In the genomic region with DNA sequence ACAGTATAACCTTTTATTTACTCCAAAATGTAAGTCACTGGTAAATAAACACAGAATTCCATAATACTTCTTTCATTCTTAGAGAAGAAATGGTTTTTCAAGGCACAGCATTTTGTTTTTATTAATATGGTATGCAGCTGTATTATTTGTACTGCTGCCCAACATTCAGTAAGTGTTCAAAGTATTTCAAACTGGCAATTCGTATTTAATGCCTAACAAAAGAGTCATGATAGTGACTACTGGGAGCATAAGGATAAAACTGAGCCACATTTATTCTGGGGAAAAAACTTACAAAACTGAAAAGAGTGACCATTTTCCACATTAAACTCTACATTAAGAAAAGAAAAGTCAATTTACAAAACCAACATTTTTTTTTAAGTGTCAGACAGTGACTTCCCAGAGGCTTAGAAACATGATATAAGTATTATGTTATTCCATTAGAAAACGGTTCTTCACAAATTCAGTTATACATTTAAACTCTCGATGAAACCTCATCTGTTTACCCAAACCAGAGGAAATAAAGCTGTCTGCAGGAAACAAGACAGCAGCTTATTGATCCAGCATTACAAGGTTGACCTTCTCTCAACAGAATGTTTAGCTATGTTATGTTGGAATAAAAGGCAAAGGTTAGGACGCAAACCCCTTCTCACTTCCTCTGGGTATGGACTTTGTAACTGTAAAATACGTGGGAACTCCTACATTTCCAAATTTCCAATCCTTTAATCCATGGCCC, we compare ENCODE assay signal across 1 cellular context.
TF ChIP-seq lines count a peak whose summit lies in the region.

No MANE protein-coding gene starts in this region.

TF ChIP-seq in HepG2, 621 proteins besides CTCF, POLR2A, EP300 and RAD21 (continued from another document and continues in another):
- TF ChIP-seq, protein P1, sequence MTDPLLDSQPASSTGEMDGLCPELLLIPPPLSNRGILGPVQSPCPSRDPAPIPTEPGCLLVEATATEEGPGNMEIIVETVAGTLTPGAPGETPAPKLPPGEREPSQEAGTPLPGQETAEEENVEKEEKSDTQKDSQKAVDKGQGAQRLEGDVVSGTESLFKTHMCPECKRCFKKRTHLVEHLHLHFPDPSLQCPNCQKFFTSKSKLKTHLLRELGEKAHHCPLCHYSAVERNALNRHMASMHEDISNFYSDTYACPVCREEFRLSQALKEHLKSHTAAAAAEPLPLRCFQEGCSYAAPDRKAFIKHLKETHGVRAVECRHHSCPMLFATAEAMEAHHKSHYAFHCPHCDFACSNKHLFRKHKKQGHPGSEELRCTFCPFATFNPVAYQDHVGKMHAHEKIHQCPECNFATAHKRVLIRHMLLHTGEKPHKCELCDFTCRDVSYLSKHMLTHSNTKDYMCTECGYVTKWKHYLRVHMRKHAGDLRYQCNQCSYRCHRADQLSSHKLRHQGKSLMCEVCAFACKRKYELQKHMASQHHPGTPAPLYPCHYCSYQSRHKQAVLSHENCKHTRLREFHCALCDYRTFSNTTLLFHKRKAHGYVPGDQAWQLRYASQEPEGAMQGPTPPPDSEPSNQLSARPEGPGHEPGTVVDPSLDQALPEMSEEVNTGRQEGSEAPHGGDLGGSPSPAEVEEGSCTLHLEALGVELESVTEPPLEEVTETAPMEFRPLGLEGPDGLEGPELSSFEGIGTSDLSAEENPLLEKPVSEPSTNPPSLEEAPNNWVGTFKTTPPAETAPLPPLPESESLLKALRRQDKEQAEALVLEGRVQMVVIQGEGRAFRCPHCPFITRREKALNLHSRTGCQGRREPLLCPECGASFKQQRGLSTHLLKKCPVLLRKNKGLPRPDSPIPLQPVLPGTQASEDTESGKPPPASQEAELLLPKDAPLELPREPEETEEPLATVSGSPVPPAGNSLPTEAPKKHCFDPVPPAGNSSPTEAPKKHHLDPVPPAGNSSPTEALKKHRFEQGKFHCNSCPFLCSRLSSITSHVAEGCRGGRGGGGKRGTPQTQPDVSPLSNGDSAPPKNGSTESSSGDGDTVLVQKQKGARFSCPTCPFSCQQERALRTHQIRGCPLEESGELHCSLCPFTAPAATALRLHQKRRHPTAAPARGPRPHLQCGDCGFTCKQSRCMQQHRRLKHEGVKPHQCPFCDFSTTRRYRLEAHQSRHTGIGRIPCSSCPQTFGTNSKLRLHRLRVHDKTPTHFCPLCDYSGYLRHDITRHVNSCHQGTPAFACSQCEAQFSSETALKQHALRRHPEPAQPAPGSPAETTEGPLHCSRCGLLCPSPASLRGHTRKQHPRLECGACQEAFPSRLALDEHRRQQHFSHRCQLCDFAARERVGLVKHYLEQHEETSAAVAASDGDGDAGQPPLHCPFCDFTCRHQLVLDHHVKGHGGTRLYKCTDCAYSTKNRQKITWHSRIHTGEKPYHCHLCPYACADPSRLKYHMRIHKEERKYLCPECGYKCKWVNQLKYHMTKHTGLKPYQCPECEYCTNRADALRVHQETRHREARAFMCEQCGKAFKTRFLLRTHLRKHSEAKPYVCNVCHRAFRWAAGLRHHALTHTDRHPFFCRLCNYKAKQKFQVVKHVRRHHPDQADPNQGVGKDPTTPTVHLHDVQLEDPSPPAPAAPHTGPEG (CRISPR knock-in tag; IDR thresholded peaks at IDR 0.05) = peak; percentile 57; the same call in 1 of the 2 replicates
- peak; percentile 54; the same call in 1 of the 2 replicates for TF ChIP-seq ZNF775 (CRISPR knock-in tag; IDR thresholded peaks at IDR 0.05; ENCODE audit: borderline replicate concordance)
- TF ChIP-seq, protein P2, sequence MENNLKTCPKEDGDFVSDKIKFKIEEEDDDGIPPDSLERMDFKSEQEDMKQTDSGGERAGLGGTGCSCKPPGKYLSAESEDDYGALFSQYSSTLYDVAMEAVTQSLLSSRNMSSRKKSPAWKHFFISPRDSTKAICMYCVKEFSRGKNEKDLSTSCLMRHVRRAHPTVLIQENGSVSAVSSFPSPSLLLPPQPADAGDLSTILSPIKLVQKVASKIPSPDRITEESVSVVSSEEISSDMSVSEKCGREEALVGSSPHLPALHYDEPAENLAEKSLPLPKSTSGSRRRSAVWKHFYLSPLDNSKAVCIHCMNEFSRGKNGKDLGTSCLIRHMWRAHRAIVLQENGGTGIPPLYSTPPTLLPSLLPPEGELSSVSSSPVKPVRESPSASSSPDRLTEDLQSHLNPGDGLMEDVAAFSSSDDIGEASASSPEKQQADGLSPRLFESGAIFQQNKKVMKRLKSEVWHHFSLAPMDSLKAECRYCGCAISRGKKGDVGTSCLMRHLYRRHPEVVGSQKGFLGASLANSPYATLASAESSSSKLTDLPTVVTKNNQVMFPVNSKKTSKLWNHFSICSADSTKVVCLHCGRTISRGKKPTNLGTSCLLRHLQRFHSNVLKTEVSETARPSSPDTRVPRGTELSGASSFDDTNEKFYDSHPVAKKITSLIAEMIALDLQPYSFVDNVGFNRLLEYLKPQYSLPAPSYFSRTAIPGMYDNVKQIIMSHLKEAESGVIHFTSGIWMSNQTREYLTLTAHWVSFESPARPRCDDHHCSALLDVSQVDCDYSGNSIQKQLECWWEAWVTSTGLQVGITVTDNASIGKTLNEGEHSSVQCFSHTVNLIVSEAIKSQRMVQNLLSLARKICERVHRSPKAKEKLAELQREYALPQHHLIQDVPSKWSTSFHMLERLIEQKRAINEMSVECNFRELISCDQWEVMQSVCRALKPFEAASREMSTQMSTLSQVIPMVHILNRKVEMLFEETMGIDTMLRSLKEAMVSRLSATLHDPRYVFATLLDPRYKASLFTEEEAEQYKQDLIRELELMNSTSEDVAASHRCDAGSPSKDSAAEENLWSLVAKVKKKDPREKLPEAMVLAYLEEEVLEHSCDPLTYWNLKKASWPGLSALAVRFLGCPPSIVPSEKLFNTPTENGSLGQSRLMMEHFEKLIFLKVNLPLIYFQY (CRISPR knock-in tag; IDR thresholded peaks at IDR 0.05; ENCODE audit: borderline replicate concordance) = peak; percentile 80
- no peak for TF ChIP-seq SRSF9 (IDR thresholded peaks at IDR 0.05; ENCODE audit: borderline replicate concordance, insufficient read depth, low read depth, low read length, poor library complexity, severe bottlenecking)
- 0 out of 2 replicates have a peak, but pooled peaks have one; percentile 53 for TF ChIP-seq ZNF335 (CRISPR knock-in tag; IDR thresholded peaks at IDR 0.05)
- no peak for TF ChIP-seq ATF7 (IDR thresholded peaks at IDR 0.05)
- no peak; the same call in 1 of the 2 replicates for TF ChIP-seq ATF7 (CRISPR knock-in tag; IDR thresholded peaks at IDR 0.05)
- TF ChIP-seq, protein P3, sequence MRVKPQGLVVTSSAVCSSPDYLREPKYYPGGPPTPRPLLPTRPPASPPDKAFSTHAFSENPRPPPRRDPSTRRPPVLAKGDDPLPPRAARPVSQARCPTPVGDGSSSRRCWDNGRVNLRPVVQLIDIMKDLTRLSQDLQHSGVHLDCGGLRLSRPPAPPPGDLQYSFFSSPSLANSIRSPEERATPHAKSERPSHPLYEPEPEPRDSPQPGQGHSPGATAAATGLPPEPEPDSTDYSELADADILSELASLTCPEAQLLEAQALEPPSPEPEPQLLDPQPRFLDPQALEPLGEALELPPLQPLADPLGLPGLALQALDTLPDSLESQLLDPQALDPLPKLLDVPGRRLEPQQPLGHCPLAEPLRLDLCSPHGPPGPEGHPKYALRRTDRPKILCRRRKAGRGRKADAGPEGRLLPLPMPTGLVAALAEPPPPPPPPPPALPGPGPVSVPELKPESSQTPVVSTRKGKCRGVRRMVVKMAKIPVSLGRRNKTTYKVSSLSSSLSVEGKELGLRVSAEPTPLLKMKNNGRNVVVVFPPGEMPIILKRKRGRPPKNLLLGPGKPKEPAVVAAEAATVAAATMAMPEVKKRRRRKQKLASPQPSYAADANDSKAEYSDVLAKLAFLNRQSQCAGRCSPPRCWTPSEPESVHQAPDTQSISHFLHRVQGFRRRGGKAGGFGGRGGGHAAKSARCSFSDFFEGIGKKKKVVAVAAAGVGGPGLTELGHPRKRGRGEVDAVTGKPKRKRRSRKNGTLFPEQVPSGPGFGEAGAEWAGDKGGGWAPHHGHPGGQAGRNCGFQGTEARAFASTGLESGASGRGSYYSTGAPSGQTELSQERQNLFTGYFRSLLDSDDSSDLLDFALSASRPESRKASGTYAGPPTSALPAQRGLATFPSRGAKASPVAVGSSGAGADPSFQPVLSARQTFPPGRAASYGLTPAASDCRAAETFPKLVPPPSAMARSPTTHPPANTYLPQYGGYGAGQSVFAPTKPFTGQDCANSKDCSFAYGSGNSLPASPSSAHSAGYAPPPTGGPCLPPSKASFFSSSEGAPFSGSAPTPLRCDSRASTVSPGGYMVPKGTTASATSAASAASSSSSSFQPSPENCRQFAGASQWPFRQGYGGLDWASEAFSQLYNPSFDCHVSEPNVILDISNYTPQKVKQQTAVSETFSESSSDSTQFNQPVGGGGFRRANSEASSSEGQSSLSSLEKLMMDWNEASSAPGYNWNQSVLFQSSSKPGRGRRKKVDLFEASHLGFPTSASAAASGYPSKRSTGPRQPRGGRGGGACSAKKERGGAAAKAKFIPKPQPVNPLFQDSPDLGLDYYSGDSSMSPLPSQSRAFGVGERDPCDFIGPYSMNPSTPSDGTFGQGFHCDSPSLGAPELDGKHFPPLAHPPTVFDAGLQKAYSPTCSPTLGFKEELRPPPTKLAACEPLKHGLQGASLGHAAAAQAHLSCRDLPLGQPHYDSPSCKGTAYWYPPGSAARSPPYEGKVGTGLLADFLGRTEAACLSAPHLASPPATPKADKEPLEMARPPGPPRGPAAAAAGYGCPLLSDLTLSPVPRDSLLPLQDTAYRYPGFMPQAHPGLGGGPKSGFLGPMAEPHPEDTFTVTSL (CRISPR knock-in tag; IDR thresholded peaks at IDR 0.05; ENCODE audit: borderline replicate concordance) = peak; percentile 100
- TF ChIP-seq, protein P4, sequence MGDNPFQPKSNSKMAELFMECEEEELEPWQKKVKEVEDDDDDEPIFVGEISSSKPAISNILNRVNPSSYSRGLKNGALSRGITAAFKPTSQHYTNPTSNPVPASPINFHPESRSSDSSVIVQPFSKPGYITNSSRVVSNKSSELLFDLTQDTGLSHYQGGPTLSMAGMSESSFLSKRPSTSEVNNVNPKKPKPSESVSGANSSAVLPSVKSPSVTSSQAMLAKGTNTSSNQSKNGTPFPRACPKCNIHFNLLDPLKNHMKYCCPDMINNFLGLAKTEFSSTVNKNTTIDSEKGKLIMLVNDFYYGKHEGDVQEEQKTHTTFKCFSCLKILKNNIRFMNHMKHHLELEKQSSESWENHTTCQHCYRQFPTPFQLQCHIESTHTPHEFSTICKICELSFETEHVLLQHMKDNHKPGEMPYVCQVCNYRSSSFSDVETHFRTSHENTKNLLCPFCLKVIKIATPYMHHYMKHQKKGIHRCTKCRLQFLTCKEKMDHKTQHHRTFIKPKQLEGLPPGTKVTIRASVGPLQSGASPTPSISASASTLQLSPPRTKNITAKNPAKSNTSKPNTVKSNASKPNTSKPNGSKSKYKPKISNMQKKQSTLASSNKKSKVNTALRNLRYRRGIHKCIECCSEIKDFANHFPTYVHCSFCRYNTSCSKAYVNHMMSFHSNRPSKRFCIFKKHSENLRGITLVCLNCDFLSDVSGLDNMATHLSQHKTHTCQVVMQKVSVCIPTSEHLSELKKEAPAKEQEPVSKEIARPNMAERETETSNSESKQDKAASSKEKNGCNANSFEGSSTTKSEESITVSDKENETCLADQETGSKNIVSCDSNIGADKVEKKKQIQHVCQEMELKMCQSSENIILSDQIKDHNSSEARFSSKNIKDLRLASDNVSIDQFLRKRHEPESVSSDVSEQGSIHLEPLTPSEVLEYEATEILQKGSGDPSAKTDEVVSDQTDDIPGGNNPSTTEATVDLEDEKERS (CRISPR knock-in tag; IDR thresholded peaks at IDR 0.05) = peak; percentile 71; the same call in 1 of the 2 replicates
- no peak for TF ChIP-seq ZNF17 (CRISPR knock-in tag; IDR thresholded peaks at IDR 0.05)
- no peak for TF ChIP-seq ZNF598 (CRISPR knock-in tag; IDR thresholded peaks at IDR 0.05; ENCODE audit: borderline replicate concordance)
- TF ChIP-seq IKZF1 (IDR thresholded peaks at IDR 0.05) = no peak
- TF ChIP-seq SP5 (CRISPR knock-in tag; IDR thresholded peaks at IDR 0.05; ENCODE audit: borderline replicate concordance, low read depth) = peak; percentile 66; the same call in 1 of the 2 replicates
- TF ChIP-seq ZNF7 (CRISPR knock-in tag; IDR thresholded peaks at IDR 0.05) = no peak
- TF ChIP-seq ZNF557 (CRISPR knock-in tag; IDR thresholded peaks at IDR 0.05) = no peak
- TF ChIP-seq ZFAT (CRISPR knock-in tag; conservative IDR thresholded peaks at IDR 0.05) = no peak
- TF ChIP-seq MAF1 (CRISPR knock-in tag; IDR thresholded peaks at IDR 0.05; ENCODE audit: borderline replicate concordance) = no peak
- TF ChIP-seq, protein P5, sequence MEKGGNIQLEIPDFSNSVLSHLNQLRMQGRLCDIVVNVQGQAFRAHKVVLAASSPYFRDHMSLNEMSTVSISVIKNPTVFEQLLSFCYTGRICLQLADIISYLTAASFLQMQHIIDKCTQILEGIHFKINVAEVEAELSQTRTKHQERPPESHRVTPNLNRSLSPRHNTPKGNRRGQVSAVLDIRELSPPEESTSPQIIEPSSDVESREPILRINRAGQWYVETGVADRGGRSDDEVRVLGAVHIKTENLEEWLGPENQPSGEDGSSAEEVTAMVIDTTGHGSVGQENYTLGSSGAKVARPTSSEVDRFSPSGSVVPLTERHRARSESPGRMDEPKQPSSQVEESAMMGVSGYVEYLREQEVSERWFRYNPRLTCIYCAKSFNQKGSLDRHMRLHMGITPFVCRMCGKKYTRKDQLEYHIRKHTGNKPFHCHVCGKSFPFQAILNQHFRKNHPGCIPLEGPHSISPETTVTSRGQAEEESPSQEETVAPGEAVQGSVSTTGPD (CRISPR knock-in tag; IDR thresholded peaks at IDR 0.05) = no peak
- TF ChIP-seq, protein P6, sequence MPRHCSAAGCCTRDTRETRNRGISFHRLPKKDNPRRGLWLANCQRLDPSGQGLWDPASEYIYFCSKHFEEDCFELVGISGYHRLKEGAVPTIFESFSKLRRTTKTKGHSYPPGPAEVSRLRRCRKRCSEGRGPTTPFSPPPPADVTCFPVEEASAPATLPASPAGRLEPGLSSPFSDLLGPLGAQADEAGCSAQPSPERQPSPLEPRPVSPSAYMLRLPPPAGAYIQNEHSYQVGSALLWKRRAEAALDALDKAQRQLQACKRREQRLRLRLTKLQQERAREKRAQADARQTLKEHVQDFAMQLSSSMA (CRISPR knock-in tag; IDR thresholded peaks at IDR 0.05) = no peak
- TF ChIP-seq, protein P7, sequence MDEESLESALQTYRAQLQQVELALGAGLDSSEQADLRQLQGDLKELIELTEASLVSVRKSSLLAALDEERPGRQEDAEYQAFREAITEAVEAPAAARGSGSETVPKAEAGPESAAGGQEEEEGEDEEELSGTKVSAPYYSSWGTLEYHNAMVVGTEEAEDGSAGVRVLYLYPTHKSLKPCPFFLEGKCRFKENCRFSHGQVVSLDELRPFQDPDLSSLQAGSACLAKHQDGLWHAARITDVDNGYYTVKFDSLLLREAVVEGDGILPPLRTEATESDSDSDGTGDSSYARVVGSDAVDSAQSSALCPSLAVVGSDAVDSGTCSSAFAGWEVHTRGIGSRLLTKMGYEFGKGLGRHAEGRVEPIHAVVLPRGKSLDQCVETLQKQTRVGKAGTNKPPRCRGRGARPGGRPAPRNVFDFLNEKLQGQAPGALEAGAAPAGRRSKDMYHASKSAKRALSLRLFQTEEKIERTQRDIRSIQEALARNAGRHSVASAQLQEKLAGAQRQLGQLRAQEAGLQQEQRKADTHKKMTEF (CRISPR knock-in tag; IDR thresholded peaks at IDR 0.05) = peak; percentile 98
- TF ChIP-seq ZNF138 (CRISPR knock-in tag; IDR thresholded peaks at IDR 0.05; ENCODE audit: low read depth) = no peak
- TF ChIP-seq, protein P8, sequence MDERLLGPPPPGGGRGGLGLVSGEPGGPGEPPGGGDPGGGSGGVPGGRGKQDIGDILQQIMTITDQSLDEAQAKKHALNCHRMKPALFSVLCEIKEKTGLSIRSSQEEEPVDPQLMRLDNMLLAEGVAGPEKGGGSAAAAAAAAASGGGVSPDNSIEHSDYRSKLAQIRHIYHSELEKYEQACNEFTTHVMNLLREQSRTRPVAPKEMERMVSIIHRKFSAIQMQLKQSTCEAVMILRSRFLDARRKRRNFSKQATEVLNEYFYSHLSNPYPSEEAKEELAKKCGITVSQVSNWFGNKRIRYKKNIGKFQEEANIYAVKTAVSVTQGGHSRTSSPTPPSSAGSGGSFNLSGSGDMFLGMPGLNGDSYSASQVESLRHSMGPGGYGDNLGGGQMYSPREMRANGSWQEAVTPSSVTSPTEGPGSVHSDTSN (CRISPR knock-in tag; IDR thresholded peaks at IDR 0.05) = no peak
- peak; percentile 80 for TF ChIP-seq CEBPG (CRISPR knock-in tag; IDR thresholded peaks at IDR 0.05)
- no peak for TF ChIP-seq ZNF674 (CRISPR knock-in tag; IDR thresholded peaks at IDR 0.05; ENCODE audit: low read depth)
